17 cellular contexts compared by ENCODE assay signal in the genomic region with DNA sequence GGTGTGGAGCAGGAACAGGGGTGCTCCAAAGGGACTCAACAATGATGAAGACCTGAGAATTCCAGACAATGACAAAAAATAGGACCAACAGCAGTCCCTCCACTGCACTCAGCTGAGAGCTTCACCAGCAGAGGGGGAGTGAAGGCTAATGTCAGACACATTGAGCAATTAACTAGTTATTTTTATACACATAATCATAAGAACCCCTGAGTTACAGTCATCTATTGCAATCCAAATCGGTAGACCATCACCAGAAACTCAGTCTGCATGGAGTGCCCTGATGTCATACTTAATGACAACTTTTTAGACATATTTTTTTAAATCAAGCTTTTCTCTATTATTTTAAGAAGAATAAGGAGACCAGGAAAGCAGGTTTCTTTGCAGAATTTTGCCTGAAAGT. TPM values are rescaled to one million over a fixed set of nuclear protein-coding genes. Genes with fewer than 3 reads are reported as not detected.
A peak's percentile ranks its signal among the peaks of the same experiment; 100 is the strongest.
DNase-seq lines count a peak whose midpoint lies in the region; ATAC-seq and TF ChIP-seq lines count a peak whose summit lies in the region.
"Had no signal": no experiment of that assay in that cellular context is flagged by ENCODE, and none has a peak within 500 bp of the region (broad histone marks: within the 10 kb centered on the region; RNA-seq: fewer than 3 reads in every experiment).

No MANE protein-coding gene starts in this region.

- DNase-seq in activated naive CD4-positive, alpha-beta T cell treated with anti-CD3 and anti-CD28 coated beads, Interleukin-2, amount 10 ng/mL, durations not matched to agents 7 days and 5 days, result no peak
- DNase-seq in SIG-M5 (lab: John Stamatoyannopoulos, UW), result peak; percentile 28
- no peak for DNase-seq in stimulated activated naive B cell treated with anti-CD40 and anti-IgM and Interleukin-4, amounts not matched to agents 10 μg/mL and 1 μg/mL and 100 μg/mL, for 72 hours
- no peak for DNase-seq in uterus
- no peak for DNase-seq in endodermal cell
- DNase-seq: colonic mucosa, EL, foreskin fibroblast, GM23248, midbrain, NCI-H1105, NCI-H82 had no signal

- H3K9me3 Mint-ChIP-seq in activated naive CD4-positive, alpha-beta T cell treated with anti-CD3 and anti-CD28 coated beads, Interleukin-2, amount 50 U/mL, for 24 hours, result peaks cover 5% of the 10 kb centered on the region
- peaks cover 4% of the 10 kb centered on the region for H3K9me3 Mint-ChIP-seq in activated naive CD4-positive, alpha-beta T cell treated with anti-CD3 and anti-CD28 coated beads, Interleukin-2, amount 10 ng/mL, durations not matched to agents 7 days and 5 days
- H3K9me3 Mint-ChIP-seq in IgD-negative memory B cell, result no peaks in the 10 kb centered on the region
- H3K9me3 Mint-ChIP-seq in stimulated activated naive B cell treated with anti-CD40 and anti-IgM and Interleukin-4, amounts not matched to agents 10 μg/mL and 1 μg/mL and 100 μg/mL, for 72 hours, result peaks cover 2 to 3% of the 10 kb centered on the region in 2 donors
- no peaks in the 10 kb centered on the region for H3K9me3 Mint-ChIP-seq in endodermal cell

- 87 to 100% methylated on average over 1 of the region's 1 CpG for WGBS in endodermal cell (ENCODE audit: insufficient coverage in 1 of 2, insufficient read length in 1 of 2), 2 experiments

- H3K4me1 ChIP-seq in uterus (no peaks in the 10 kb centered on the region), endodermal cell (ENCODE audit: control insufficient read depth, insufficient read depth, low read length) (no peaks in the 10 kb centered on the region)
- H3K4me1 ChIP-seq: colonic mucosa, right atrium auricular region, vagina had no signal

- H3K27ac ChIP-seq in uterus (no peak overlapping the region), endodermal cell (ENCODE audit: low read depth, low read length) (no peak overlapping the region)
- H3K27ac ChIP-seq: colonic mucosa, GM23248, right atrium auricular region, vagina had no signal

- ATAC-seq in stimulated activated naive B cell treated with anti-CD40 and anti-IgM and Interleukin-4, amounts not matched to agents 10 μg/mL and 1 μg/mL and 100 μg/mL, for 72 hours (replicated peaks), result peak; percentile 65 to 68
- ATAC-seq in GM21360 (IDR thresholded peaks at IDR 0.05; ENCODE audit: unreplicated experiment), result no peak

- no peak overlapping the region for H3K9ac ChIP-seq in endodermal cell (ENCODE audit: extremely low read depth, low read length, poor library complexity, severe bottlenecking)
- H3K9ac ChIP-seq: GM23248 had no signal

- TF ChIP-seq CTCF in uterus (IDR thresholded peaks at IDR 0.05) (no peak), endodermal cell (conservative IDR thresholded peaks at IDR 0.05) (no peak)

- H3K4me1 Mint-ChIP-seq in activated naive CD4-positive, alpha-beta T cell treated with anti-CD3 and anti-CD28 coated beads, Interleukin-2, amount 50 U/mL, for 24 hours, result peaks cover 82% of the 10 kb centered on the region
- H3K4me1 Mint-ChIP-seq in activated naive CD4-positive, alpha-beta T cell treated with anti-CD3 and anti-CD28 coated beads, Interleukin-2, amount 10 ng/mL, durations not matched to agents 7 days and 5 days, result peaks cover 51% of the 10 kb centered on the region
- H3K4me1 Mint-ChIP-seq in IgD-negative memory B cell, result peaks cover 63 to 79% (median 75%) of the 10 kb centered on the region in 3 donors
- peaks cover 52 to 88% of the 10 kb centered on the region in 2 donors for H3K4me1 Mint-ChIP-seq in stimulated activated naive B cell treated with anti-CD40 and anti-IgM and Interleukin-4, amounts not matched to agents 10 μg/mL and 1 μg/mL and 100 μg/mL, for 72 hours
- no peaks in the 10 kb centered on the region for H3K4me1 Mint-ChIP-seq in endodermal cell

- no peaks in the 10 kb centered on the region for H3K27me3 Mint-ChIP-seq in activated naive CD4-positive, alpha-beta T cell treated with anti-CD3 and anti-CD28 coated beads, Interleukin-2, amount 50 U/mL, for 24 hours
- H3K27me3 Mint-ChIP-seq in activated naive CD4-positive, alpha-beta T cell treated with anti-CD3 and anti-CD28 coated beads, Interleukin-2, amount 10 ng/mL, durations not matched to agents 7 days and 5 days, result peaks cover 4% of the 10 kb centered on the region
- H3K27me3 Mint-ChIP-seq in IgD-negative memory B cell (no peaks in the 10 kb centered on the region), endodermal cell (ENCODE audit: insufficient read depth) (no peaks in the 10 kb centered on the region)
- no peaks in the 10 kb centered on the region for H3K27me3 Mint-ChIP-seq in stimulated activated naive B cell treated with anti-CD40 and anti-IgM and Interleukin-4, amounts not matched to agents 10 μg/mL and 1 μg/mL and 100 μg/mL, for 72 hours

- TF ChIP-seq POLR2A in uterus (IDR thresholded peaks at IDR 0.05), result no peak

- no peak overlapping the region for H3K4me3 ChIP-seq in uterus
- H3K4me3 ChIP-seq in endodermal cell (ENCODE audit: low read length), result no peak overlapping the region
- H3K4me3 ChIP-seq: colonic mucosa, GM23248, right atrium auricular region, vagina had no signal

- intact Hi-C loops in uterus (cut with DNase I; ENCODE audit: low total_unique reads), result no loop called here

- peak overlapping the region; percentile 71 for H3K27ac Mint-ChIP-seq in activated naive CD4-positive, alpha-beta T cell treated with anti-CD3 and anti-CD28 coated beads, Interleukin-2, amount 50 U/mL, for 24 hours
- H3K27ac Mint-ChIP-seq in activated naive CD4-positive, alpha-beta T cell treated with anti-CD3 and anti-CD28 coated beads, Interleukin-2, amount 10 ng/mL, durations not matched to agents 7 days and 5 days, result no peak overlapping the region
- peak overlapping the region in 2 of 3 donors; percentile 1 to 22 for H3K27ac Mint-ChIP-seq in IgD-negative memory B cell
- H3K27ac Mint-ChIP-seq in stimulated activated naive B cell treated with anti-CD40 and anti-IgM and Interleukin-4, amounts not matched to agents 10 μg/mL and 1 μg/mL and 100 μg/mL, for 72 hours, result peak overlapping the region; percentile 83
- H3K27ac Mint-ChIP-seq in endodermal cell, result no peak overlapping the region

- H3K27me3 ChIP-seq in uterus, result no peaks in the 10 kb centered on the region
- H3K27me3 ChIP-seq in endodermal cell (ENCODE audit: control insufficient read depth, insufficient read depth, low read length, poor library complexity, severe bottlenecking), result no peaks in the 10 kb centered on the region
- H3K27me3 ChIP-seq: colonic mucosa, right atrium auricular region, vagina had no signal

- H3K4me3 Mint-ChIP-seq in activated naive CD4-positive, alpha-beta T cell treated with anti-CD3 and anti-CD28 coated beads, Interleukin-2, amount 50 U/mL, for 24 hours, result no peak overlapping the region
- no peak overlapping the region for H3K4me3 Mint-ChIP-seq in activated naive CD4-positive, alpha-beta T cell treated with anti-CD3 and anti-CD28 coated beads, Interleukin-2, amount 10 ng/mL, durations not matched to agents 7 days and 5 days
- H3K4me3 Mint-ChIP-seq in IgD-negative memory B cell (peak overlapping the region in 1 of 4 donors; percentile 86), endodermal cell (no peak overlapping the region)
- H3K4me3 Mint-ChIP-seq in stimulated activated naive B cell treated with anti-CD40 and anti-IgM and Interleukin-4, amounts not matched to agents 10 μg/mL and 1 μg/mL and 100 μg/mL, for 72 hours, result no peak overlapping the region

- CTCF ChIA-PET in activated naive CD4-positive, alpha-beta T cell treated with anti-CD3 and anti-CD28 coated beads, Interleukin-2, amount 10 ng/mL, durations not matched to agents 7 days and 5 days (lab: Charles Lee), result interaction anchor here (0.9 to 2.2 kb wide), 6 partner anchors 9 to 72 kb away, joined by 3 to 6 read pairs (median 4); no protein-coding TSS in a partner anchor

- no peaks in the 10 kb centered on the region for H3K36me3 Mint-ChIP-seq in activated naive CD4-positive, alpha-beta T cell treated with anti-CD3 and anti-CD28 coated beads, Interleukin-2, amount 50 U/mL, for 24 hours
- peaks cover 14% of the 10 kb centered on the region for H3K36me3 Mint-ChIP-seq in activated naive CD4-positive, alpha-beta T cell treated with anti-CD3 and anti-CD28 coated beads, Interleukin-2, amount 10 ng/mL, durations not matched to agents 7 days and 5 days
- peaks cover 2% of the 10 kb centered on the region for H3K36me3 Mint-ChIP-seq in IgD-negative memory B cell
- H3K36me3 Mint-ChIP-seq in stimulated activated naive B cell treated with anti-CD40 and anti-IgM and Interleukin-4, amounts not matched to agents 10 μg/mL and 1 μg/mL and 100 μg/mL, for 72 hours, result peaks cover 2 to 9% of the 10 kb centered on the region in 2 donors
- H3K36me3 Mint-ChIP-seq in endodermal cell (ENCODE audit: low read depth), result no peaks in the 10 kb centered on the region

- no peaks in the 10 kb centered on the region for H3K36me3 ChIP-seq in uterus
- H3K36me3 ChIP-seq in endodermal cell (ENCODE audit: control insufficient read depth, insufficient read depth, low read length), result no peaks in the 10 kb centered on the region
- H3K36me3 ChIP-seq: colonic mucosa, right atrium auricular region, vagina had no signal

- H3K9me3 ChIP-seq in uterus, result no peaks in the 10 kb centered on the region
- no peaks in the 10 kb centered on the region for H3K9me3 ChIP-seq in endodermal cell (ENCODE audit: control insufficient read depth, low read length)
- H3K9me3 ChIP-seq: colonic mucosa, right atrium auricular region, vagina had no signal

RNA-seq across cellular contexts. Expression of a gene that starts 30.6 kb away (rescaled TPM):
- 213 TPM for polyA plus RNA-seq in IgD-negative memory B cell
- total RNA-seq in uterus (100 to 1,000 TPM in 1 of 4 donors, 10 to 100 TPM in 1, 1 to 10 TPM in 2; 7.0 to 828 (median 12.8) TPM), endodermal cell (under 1 TPM; 0.44 to 0.55 TPM)
- polyA plus RNA-seq in endodermal cell (2013, experiment 1 of 2), result 3.3 TPM
- polyA plus RNA-seq in endodermal cell (2013, experiment 2 of 2), result 3.6 TPM
- total RNA-seq: GM23248 had no signal
- polyA plus RNA-seq: GM23248 had no signal

Comparison
In these comparisons a context has a peak if more than half of its experiments do, and no peak if none do; other contexts are left out.
1. H3K27ac Mint-ChIP-seq: peak in activated naive CD4-positive, alpha-beta T cell treated with anti-CD3 and anti-CD28 coated beads, Interleukin-2, amount 50 U/mL, for 24 hours (single experiment), IgD-negative memory B cell (2 of 3) and stimulated activated naive B cell treated with anti-CD40 and anti-IgM and Interleukin-4, amounts not matched to agents 10 μg/mL and 1 μg/mL and 100 μg/mL, for 72 hours (single experiment); none in activated naive CD4-positive, alpha-beta T cell treated with anti-CD3 and anti-CD28 coated beads, Interleukin-2, amount 10 ng/mL, durations not matched to agents 7 days and 5 days (single experiment) and endodermal cell (single experiment).
2. RNA of a gene that starts 30.6 kb away (total RNA-seq): 7.0 to 828 TPM in uterus; 0.44 to 0.55 TPM in endodermal cell; every median in the first group is over 4 times any median in the second.